Comparison of ENCODE assay signal across 20 cellular contexts in genomic region chr5:146788918-146789317, GRCh38.
DNase-seq lines count a peak whose midpoint lies in the region; TF ChIP-seq lines count a peak whose summit lies in the region.
"Had no signal": no experiment of that assay in that cellular context is flagged by ENCODE, and none has a peak within 500 bp of the region (broad histone marks: within the 10 kb centered on the region; RNA-seq: fewer than 3 reads in every experiment).

No MANE protein-coding gene starts in this region.

- no peak overlapping the region for H2AFZ ChIP-seq in hepatocyte

- H3K36me3 ChIP-seq in HUES64 (ENCODE audit: insufficient read depth, low read length) (no peaks in the 10 kb centered on the region), hepatocyte (replicated peaks; ENCODE audit: insufficient read depth, low read depth) (no peaks in the 10 kb centered on the region)
- H3K36me3 ChIP-seq: Peyer's patch had no signal

- H3K27ac ChIP-seq in HUES64 (ENCODE audit: low read depth, low read length) = peak overlapping the region; percentile 86
- no peak overlapping the region for H3K27ac ChIP-seq in hepatocyte
- H3K27ac ChIP-seq: Peyer's patch had no signal

- H4K20me1 ChIP-seq in hepatocyte (ENCODE audit: insufficient read depth, poor library complexity, severe bottlenecking) = no peaks in the 10 kb centered on the region

- WGBS in HUES64 = 7% methylated on average over 2 of the region's 2 CpGs
- 47% methylated on average over 2 of the region's 2 CpGs for WGBS in hepatocyte (ENCODE audit: low lambda C conversion rate, missing lambda C conversion rate)

- H3K4me1 ChIP-seq in HUES64 (ENCODE audit: insufficient read depth, low read length) = peaks cover 48% of the 10 kb centered on the region
- no peaks in the 10 kb centered on the region for H3K4me1 ChIP-seq in hepatocyte (ENCODE audit: insufficient read depth)
- H3K4me1 ChIP-seq: Peyer's patch had no signal

- DNase-seq in ELF-1 (ENCODE audit: low read depth, low spot score) (peak; percentile 49), astrocyte of the hippocampus (ENCODE audit: low read depth, low spot score) (peak; percentile 22), iPS-NIHi7 (ENCODE audit: extremely low spot score) (peak; percentile 56), 8988T (no peak), HPDE6-E6E7 (ENCODE audit: extremely low spot score) (no peak), AG08396 (ENCODE audit: low spot score) (no peak), hepatocyte (ENCODE audit: low spot score) (no peak)
- DNase-seq: ACHN; CD4-positive, alpha-beta memory T cell; DND-41; GF-D8; HCEC 1CT; KBM-7; NCI-H1092 treated with DMSO at 0.1 percent for 48 hours; NCI-H187; NCI-H2171 treated with DMSO at 0.1 percent for 48 hours; NCI-H510A; Peyer's patch; Right ventricle myocardium superior had no signal

- no peaks in the 10 kb centered on the region for H3K27me3 ChIP-seq in HUES64 (ENCODE audit: insufficient read depth, low read length)
- peaks cover 3% of the 10 kb centered on the region for H3K27me3 ChIP-seq in hepatocyte
- H3K27me3 ChIP-seq: Peyer's patch had no signal

- no peaks in the 10 kb centered on the region for H3K9me2 ChIP-seq in hepatocyte (replicated peaks; ENCODE audit: insufficient read depth)

- H3K9me3 ChIP-seq in HUES64 (ENCODE audit: insufficient read depth, low read depth, low read length) = no peaks in the 10 kb centered on the region
- no peaks in the 10 kb centered on the region for H3K9me3 ChIP-seq in hepatocyte (ENCODE audit: low read depth)
- H3K9me3 ChIP-seq: Peyer's patch had no signal

- no peaks in the 10 kb centered on the region for H3K79me2 ChIP-seq in hepatocyte

- H3K4me3 ChIP-seq in HUES64 (ENCODE audit: low read length) = peak overlapping the region; percentile 15; the same call in 1 of the 2 replicates
- H3K4me3 ChIP-seq in hepatocyte = no peak overlapping the region
- H3K4me3 ChIP-seq: Peyer's patch had no signal

- no peak overlapping the region for H3K4me2 ChIP-seq in hepatocyte

- TF ChIP-seq CTCF in hepatocyte (IDR thresholded peaks at IDR 0.05; ENCODE audit: poor library complexity) = no peak

- peak overlapping the region; percentile 51 for H3K9ac ChIP-seq in HUES64 (ENCODE audit: low read depth, low read length)

Comparison
In these comparisons a context has a peak if more than half of its experiments do, and no peak if none do; other contexts are left out.
1. DNase-seq: peak in ELF-1 (single experiment), astrocyte of the hippocampus (single experiment) and iPS-NIHi7 (single experiment); none in 8988T (single experiment), HPDE6-E6E7 (single experiment), AG08396 (single experiment) and hepatocyte (single experiment).